20 cellular contexts compared by ENCODE assay signal in the genomic region with DNA sequence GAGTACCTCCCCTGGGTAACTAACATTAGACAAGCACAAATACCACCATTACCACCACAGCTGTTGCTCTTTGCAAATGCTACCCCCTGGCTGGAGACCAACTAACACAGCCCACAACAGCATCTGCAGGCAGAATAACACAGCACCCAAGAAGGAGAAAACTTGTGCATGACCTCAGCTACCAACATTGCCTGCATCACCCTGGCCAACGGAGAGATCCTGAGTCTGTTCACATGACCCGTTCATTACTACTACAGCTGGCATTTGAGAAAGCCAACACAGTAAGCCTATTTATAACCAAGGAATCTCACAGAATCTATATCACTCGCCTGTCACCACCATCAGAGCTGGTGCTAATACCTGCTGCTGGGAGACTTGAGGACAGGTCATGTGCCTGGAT.
"Had no signal": no experiment of that assay in that cellular context is flagged by ENCODE, and none has a peak within 500 bp of the region (broad histone marks: within the 10 kb centered on the region; RNA-seq: fewer than 3 reads in every experiment).

No MANE protein-coding gene starts in this region.

- ATAC-seq: left colon; left ventricle myocardium superior; naive thymus-derived CD8-positive, alpha-beta T cell; stimulated activated naive CD8-positive, alpha-beta T cell treated with anti-CD3 and anti-CD28 coated beads, Interleukin-15, amount 100 ng/mL, for 72 hours; upper lobe of right lung had no signal

- H3K27me3 ChIP-seq: hepatocyte, ovary, testis, tibial nerve, upper lobe of right lung, vagina had no signal

- H3K9me3 ChIP-seq: ovary, testis, upper lobe of right lung, vagina had no signal

- H3K36me3 ChIP-seq: ovary, tibial nerve, upper lobe of right lung, vagina had no signal

- DNase-seq: effector CD4-positive, alpha-beta T cell; endodermal cell; foreskin melanocyte; left colon; left ventricle myocardium superior; mesenchymal stem cell; naive thymus-derived CD8-positive, alpha-beta T cell; nucleus accumbens; ovary; stimulated activated CD4-positive, alpha-beta T cell treated with anti-CD3 and anti-CD28 coated beads, Interleukin-4, amount 100 ng/mL, for 1 hour; stimulated activated naive B cell treated with anti-CD40 and anti-IgM and Interleukin-4, amounts not matched to agents 10 μg/mL and 1 μg/mL and 100 μg/mL, for 72 hours; stimulated activated naive CD8-positive, alpha-beta T cell treated with anti-CD3 and anti-CD28 coated beads, Interleukin-15, amount 100 ng/mL, for 72 hours; testis; upper lobe of right lung had no signal

- H2AFZ ChIP-seq: hepatocyte had no signal

- H3K4me3 ChIP-seq: coronary artery, hepatocyte, lung, ovary, smooth muscle cell, testis, tibial nerve, upper lobe of right lung, vagina had no signal

- H3K4me2 ChIP-seq: hepatocyte, smooth muscle cell had no signal

- H3K27ac ChIP-seq: coronary artery, hepatocyte, ovary, testis, tibial nerve, upper lobe of right lung, vagina had no signal

- H3K4me1 ChIP-seq: testis, tibial nerve, upper lobe of right lung, vagina had no signal

- H3K79me2 ChIP-seq: hepatocyte had no signal
